Comparison of ENCODE assay signal across 26 cellular contexts in the genomic region with DNA sequence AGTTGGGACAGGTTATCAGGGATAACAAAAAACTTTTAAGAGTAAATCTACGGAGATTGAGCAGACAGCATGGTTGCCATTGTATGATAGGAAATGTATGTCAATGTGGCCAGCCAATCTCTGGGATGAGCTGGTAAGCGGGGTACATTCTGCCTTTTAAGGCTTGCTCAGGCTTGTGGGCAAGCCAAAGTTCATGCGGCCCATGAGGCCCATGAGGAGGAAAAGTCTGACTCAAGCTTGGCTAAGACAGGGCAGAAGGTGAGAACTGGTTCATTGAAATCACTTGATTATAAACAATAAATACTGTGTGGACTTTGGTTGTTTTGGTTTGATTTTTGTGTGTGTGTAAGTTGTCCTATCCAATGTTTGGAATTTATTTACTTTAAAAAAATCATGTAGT.
"Had no signal": no experiment of that assay in that cellular context is flagged by ENCODE, and none has a peak within 500 bp of the region (broad histone marks: within the 10 kb centered on the region; RNA-seq: fewer than 3 reads in every experiment).

No MANE protein-coding gene starts in this region.

- ATAC-seq: HepG2, Panc1, PC-3, Right ventricle myocardium inferior, SK-N-SH treated with all-trans-retinoic acid at 6 μM for 48 hours had no signal

- H3K4me3 ChIP-seq: SJCRH30 had no signal

- H3K27ac ChIP-seq: SJCRH30 had no signal

- H3K27me3 ChIP-seq: SJCRH30 had no signal

- DNase-seq: IMR-90; Kasumi-1; KG1; MV-4-11; NCI-H1048; NCI-H1105; NCI-H1417; NCI-H1436 treated with DMSO at 0.1 percent for 48 hours; NCI-H1694; NCI-H187 treated with DMSO at 0.1 percent for 48 hours; NCI-H2081; NCI-H2107; NCI-H226; NCI-H510A; NCI-H524 treated with DMSO at 0.1 percent for 48 hours; NCI-H69; NCI-H774; NK-92 treated with Interleukin-12 subunit alpha and Interleukin-12 subunit beta, amount 100 ng/mL, for 24 hours; PC-3; SHP77 treated with DMSO at 0.1 percent for 48 hours; SJCRH30; T-helper 1 cell had no signal

- H3K4me1 ChIP-seq: SJCRH30 had no signal

- H3K36me3 ChIP-seq: SJCRH30 had no signal
